Comparison of ENCODE assay signal across 17 cellular contexts in the genomic region with DNA sequence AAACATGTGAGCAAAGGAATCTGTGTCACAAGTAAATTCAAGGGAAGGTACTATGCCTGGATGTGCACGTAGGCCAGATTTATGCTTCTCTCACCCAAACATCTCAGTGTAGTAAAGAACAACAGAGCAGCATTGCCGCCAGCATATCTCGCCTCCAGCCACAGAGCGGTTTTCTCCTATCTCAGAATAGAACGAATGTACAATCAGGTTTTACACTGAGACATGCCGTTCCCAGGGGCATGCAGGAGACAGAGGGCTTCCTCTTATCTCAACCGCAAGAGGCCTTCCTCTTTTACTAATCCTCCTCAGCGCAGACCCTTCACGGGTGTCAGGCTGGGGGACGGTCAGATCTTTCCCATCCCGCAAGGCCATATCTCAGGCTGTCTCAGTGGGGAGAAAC.
DNase-seq lines count a peak whose midpoint lies in the region; ATAC-seq and TF ChIP-seq lines count a peak whose summit lies in the region.
"Had no signal": no experiment of that assay in that cellular context is flagged by ENCODE, and none has a peak within 500 bp of the region (broad histone marks: within the 10 kb centered on the region; RNA-seq: fewer than 3 reads in every experiment).

No MANE protein-coding gene starts in this region.

- H3K27ac ChIP-seq in OCI-LY1 (ENCODE audit: low read depth, low read length, poor library complexity, severe bottlenecking) = peak overlapping the region; percentile 99
- H3K27ac ChIP-seq in thymus (ENCODE audit: low read depth) = peak overlapping the region; percentile 20
- H3K27ac ChIP-seq: parathyroid adenoma, skin epidermis had no signal

- H3K79me2 ChIP-seq in OCI-LY1 (ENCODE audit: insufficient read depth, low read length) = peaks cover 34% of the 10 kb centered on the region
- H3K79me2 ChIP-seq: parathyroid adenoma had no signal

- no peak overlapping the region for H3K27ac Mint-ChIP-seq in stimulated activated naive CD8-positive, alpha-beta T cell treated with anti-CD3 and anti-CD28 coated beads, Interleukin-15, Interleukin-2, amounts not matched to agents 100 ng/mL and 50 ng/mL, for 24 hours

- DNase-seq in stimulated activated naive CD8-positive, alpha-beta T cell treated with anti-CD3 and anti-CD28 coated beads, Interleukin-15, Interleukin-2, amounts not matched to agents 100 U/mL and 50 U/mL, for 24 hours = no peak
- peak; percentile 70 for DNase-seq in amniotic epithelial cell (ENCODE audit: low read depth)
- DNase-seq: activated T-cell treated with anti-CD3 and anti-CD28 coated beads, Interleukin-2, amount 50 U/mL, for 1 hour; central memory CD4-positive, alpha-beta T cell; COR-L47; IMR-90; left ventricle myocardium superior; NCI-H1417 treated with DMSO at 0.1 percent for 48 hours; NCI-H446 treated with DMSO at 0.1 percent for 48 hours had no signal

- H3K9me3 ChIP-seq in OCI-LY1 (ENCODE audit: low read length) (no peaks in the 10 kb centered on the region), thymus (ENCODE audit: control insufficient read depth) (no peaks in the 10 kb centered on the region)

- WGBS in thymus = 4% methylated on average over 11 of the region's 11 CpGs

- H3K4me1 ChIP-seq in OCI-LY1 (ENCODE audit: insufficient read depth, low read length, severe bottlenecking) (peaks cover 58% of the 10 kb centered on the region), thymus (ENCODE audit: control insufficient read depth, insufficient read depth, low read length) (peaks cover 18% of the 10 kb centered on the region)
- H3K4me1 ChIP-seq: parathyroid adenoma had no signal

- peak overlapping the region; percentile 97 for H3K9ac ChIP-seq in OCI-LY1 (ENCODE audit: low read length)
- H3K9ac ChIP-seq: parathyroid adenoma had no signal

- no peak for TF ChIP-seq CTCF in OCI-LY1 (IDR thresholded peaks at IDR 0.05; ENCODE audit: low read length)

- peaks cover 24% of the 10 kb centered on the region for H3K36me3 ChIP-seq in OCI-LY1 (ENCODE audit: insufficient read depth, low read length)
- H3K36me3 ChIP-seq in thymus (ENCODE audit: control insufficient read depth, insufficient read depth) = no peaks in the 10 kb centered on the region

- H3K27me3 Mint-ChIP-seq in stimulated activated naive CD8-positive, alpha-beta T cell treated with anti-CD3 and anti-CD28 coated beads, Interleukin-15, Interleukin-2, amounts not matched to agents 100 ng/mL and 50 ng/mL, for 24 hours = peaks cover 16% of the 10 kb centered on the region

- peak overlapping the region; percentile 60 for H3K4me3 Mint-ChIP-seq in stimulated activated naive CD8-positive, alpha-beta T cell treated with anti-CD3 and anti-CD28 coated beads, Interleukin-15, Interleukin-2, amounts not matched to agents 100 ng/mL and 50 ng/mL, for 24 hours

- H2AFZ ChIP-seq in OCI-LY1 (ENCODE audit: low read length) = no peak overlapping the region
- H2AFZ ChIP-seq: parathyroid adenoma had no signal

- peak overlapping the region; percentile 75 for H3K4me3 ChIP-seq in OCI-LY1 (ENCODE audit: low read depth, low read length, poor library complexity, severe bottlenecking)
- H3K4me3 ChIP-seq in thymus (ENCODE audit: low read length) = no peak overlapping the region
- H3K4me3 ChIP-seq: skin epidermis had no signal

- H3K4me1 Mint-ChIP-seq in stimulated activated naive CD8-positive, alpha-beta T cell treated with anti-CD3 and anti-CD28 coated beads, Interleukin-15, Interleukin-2, amounts not matched to agents 100 ng/mL and 50 ng/mL, for 24 hours (ENCODE audit: low read depth) = peaks cover 23% of the 10 kb centered on the region

- H3K4me2 ChIP-seq in OCI-LY1 (ENCODE audit: low read length) = peak overlapping the region; percentile 83

- H3K36me3 Mint-ChIP-seq in stimulated activated naive CD8-positive, alpha-beta T cell treated with anti-CD3 and anti-CD28 coated beads, Interleukin-15, Interleukin-2, amounts not matched to agents 100 ng/mL and 50 ng/mL, for 24 hours (ENCODE audit: low read depth) = no peaks in the 10 kb centered on the region

- no peaks in the 10 kb centered on the region for H3K9me2 ChIP-seq in OCI-LY1 (ENCODE audit: low read depth, low read length)

- H3K27me3 ChIP-seq in OCI-LY1 (ENCODE audit: insufficient read depth, low read length) (no peaks in the 10 kb centered on the region), thymus (ENCODE audit: control insufficient read depth, insufficient read depth) (no peaks in the 10 kb centered on the region)

- H3F3A ChIP-seq in OCI-LY1 (ENCODE audit: insufficient read depth, low read length) = peaks cover 9% of the 10 kb centered on the region; the same call in 1 of the 2 replicates

- H4K20me1 ChIP-seq in OCI-LY1 (ENCODE audit: insufficient read depth, low read length) = no peaks in the 10 kb centered on the region

- no peak for ATAC-seq in stimulated activated naive CD8-positive, alpha-beta T cell treated with anti-CD3 and anti-CD28 coated beads, Interleukin-15, Interleukin-2, amounts not matched to agents 100 U/mL and 50 U/mL, for 24 hours
- no peak for ATAC-seq in GM18498 (IDR thresholded peaks at IDR 0.05; ENCODE audit: unreplicated experiment)
- ATAC-seq in HG03460 (IDR thresholded peaks at IDR 0.05; ENCODE audit: unreplicated experiment) = no peak
- ATAC-seq in activated CD4-positive, CD25-positive, alpha-beta regulatory T cell treated with anti-CD3 and anti-CD28 coated beads, Interleukin-2, amount 50 U/mL, for 24 hours = no peak
- ATAC-seq: left ventricle myocardium superior had no signal

- H3K9me3 Mint-ChIP-seq in stimulated activated naive CD8-positive, alpha-beta T cell treated with anti-CD3 and anti-CD28 coated beads, Interleukin-15, Interleukin-2, amounts not matched to agents 100 ng/mL and 50 ng/mL, for 24 hours = no peaks in the 10 kb centered on the region
